8 cellular contexts compared by ENCODE assay signal in the genomic region with DNA sequence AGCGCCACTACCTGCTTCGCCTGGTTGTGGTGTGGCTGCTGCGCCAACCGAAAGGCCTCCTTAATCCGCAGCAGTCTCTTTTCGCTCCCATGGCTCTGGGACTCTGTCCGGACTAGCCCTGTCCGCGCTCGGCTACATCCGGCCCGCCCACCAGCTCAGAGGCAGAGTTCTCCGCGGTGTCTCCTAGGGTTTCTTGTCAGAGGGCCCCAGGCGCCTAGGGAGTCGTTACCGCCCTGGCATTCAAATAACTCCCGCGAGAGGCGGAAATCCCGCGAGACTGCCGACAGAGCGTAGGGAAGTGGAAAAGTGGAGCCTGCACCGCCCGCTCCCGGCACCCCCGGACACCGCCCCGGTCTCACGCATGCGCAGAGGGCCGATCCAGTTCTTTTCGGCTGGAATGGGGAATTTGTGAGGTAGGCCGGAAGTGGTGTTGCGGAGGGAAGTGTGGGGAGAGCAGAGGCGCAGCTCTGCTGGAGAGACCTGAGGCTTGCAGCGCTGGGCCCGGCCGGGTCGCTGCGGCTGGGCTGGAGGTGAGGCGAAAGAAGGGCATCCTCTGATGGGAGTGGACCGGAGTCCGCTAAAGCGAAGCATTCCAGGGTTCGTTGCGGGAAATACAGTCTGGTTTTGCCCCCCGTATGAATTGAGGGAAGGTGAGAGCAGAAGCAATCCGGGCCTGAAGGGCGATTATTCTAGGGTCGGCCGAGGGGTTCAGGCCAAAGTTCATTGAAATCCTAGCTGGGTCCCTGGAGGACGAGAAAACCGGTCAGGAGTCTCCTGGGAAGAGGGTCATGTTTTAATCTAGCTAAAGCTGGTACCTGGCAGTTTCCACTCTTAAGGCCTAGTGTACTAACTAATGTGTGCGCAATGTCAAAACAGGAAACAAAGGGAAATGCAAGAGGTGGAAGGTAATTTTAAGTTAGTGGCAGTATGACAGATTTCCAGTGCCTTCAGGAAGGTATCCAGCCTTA. TPM values are rescaled to one million over a fixed set of nuclear protein-coding genes. Genes with fewer than 3 reads are reported as not detected.
DNase-seq lines count a peak whose midpoint lies in the region; ATAC-seq and TF ChIP-seq lines count a peak whose summit lies in the region.

A gene (plus strand): TSS at position 456 of the 968 bp plus-strand sequence. CDS start 5,151 bp downstream, outside the sequence.

- TF ChIP-seq CTCF in AG10803 (conservative IDR thresholded peaks at IDR 0.05; ENCODE audit: low read length) = no peak; the same call in 1 of the 2 replicates

- ATAC-seq in GM19043 (IDR thresholded peaks at IDR 0.05; ENCODE audit: low read depth, unreplicated experiment) (peak; percentile 91), HG03378 (IDR thresholded peaks at IDR 0.05; ENCODE audit: unreplicated experiment) (peak; percentile 86)

- peak within 1 kb of the TSS; percentile 87 for H3K4me3 ChIP-seq in AG10803 (ENCODE audit: low read length)

- peak; percentile 98 for DNase-seq in AG10803 (ENCODE audit: low read depth)
- DNase-seq in NCI-H460 (ENCODE audit: extremely low read depth, low read depth) = peak; percentile 99
- peak; percentile 100 for DNase-seq in activated CD4-positive, CD25-positive, alpha-beta regulatory T cell treated with anti-CD3 and anti-CD28 coated beads, Interleukin-2, amount 50 U/mL, for 72 hours
- DNase-seq in cerebellar nuclear complex (lab: John Stamatoyannopoulos, UW) = peak; percentile 67 to 97
- DNase-seq in islet precursor cell = peak; percentile 100
- peak; percentile 99 to 100 (median 100) for DNase-seq in stimulated activated CD4-positive, alpha-beta T cell treated with anti-CD3 and anti-CD28 coated beads, Interleukin-12 subunit alpha, Interleukin-12 subunit beta, amount 100 ng/mL, for 48 hours (ENCODE audit: low read depth in 2 of 3, low spot score in 1 of 3)

RNA-seq across cellular contexts. Expression of the gene that starts here (rescaled TPM):
- 50.1 and 57.2 TPM in 2 replicates for total RNA-seq in NCI-H460 (2014; rRNA removed; shearing (Covaris generic))
- polyA plus RNA-seq in NCI-H460 (2014; cell fraction: nucleus; rRNA removed) = 16.8 and 45.5 TPM in 2 replicates

Comparison
In these comparisons a context has a peak if more than half of its experiments do, and no peak if none do; other contexts are left out.
1. Peak in every context shown above with its lines: DNase-seq, ATAC-seq and H3K4me3 ChIP-seq.